In the genomic region with DNA sequence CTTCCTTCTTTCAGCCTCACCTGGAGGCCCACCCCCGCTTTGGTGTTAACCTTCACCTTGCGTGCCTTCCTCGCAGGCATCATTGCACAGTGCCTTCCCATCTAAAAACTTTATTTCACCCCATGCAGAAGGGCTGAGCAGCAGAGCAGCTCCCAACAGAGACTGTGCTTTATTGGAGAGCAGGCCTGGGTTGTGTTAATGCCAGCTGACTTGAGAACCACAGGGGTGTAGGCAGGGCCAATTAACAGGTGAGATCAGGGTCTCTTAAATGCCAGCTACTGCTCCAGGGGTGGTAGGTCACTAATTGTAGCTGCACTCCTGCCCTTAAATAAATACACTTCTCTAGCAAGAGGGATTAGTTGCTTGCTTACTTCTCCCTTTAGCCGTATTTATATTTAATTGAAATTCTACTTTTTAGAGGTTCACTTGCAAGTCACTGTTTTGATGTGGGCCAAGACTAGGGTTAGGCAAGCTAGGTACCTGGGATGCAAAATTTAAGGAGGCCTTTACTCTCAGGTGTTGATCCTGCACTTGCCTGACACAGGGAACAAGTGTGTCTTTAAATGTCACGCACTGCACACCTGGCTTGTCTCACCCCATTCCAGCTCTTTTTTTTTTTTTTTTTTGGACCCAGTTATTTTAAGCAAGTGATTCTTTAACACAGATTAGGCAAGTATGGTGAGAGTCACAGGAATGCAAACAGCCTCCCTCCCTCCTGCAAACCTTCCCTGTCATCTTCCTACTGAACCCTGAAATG, we compare ENCODE assay signal across 19 cellular contexts. TPM values are rescaled to one million over a fixed set of nuclear protein-coding genes. Genes with fewer than 3 reads are reported as not detected.
A peak's percentile ranks its signal among the peaks of the same experiment; 100 is the strongest.
DNase-seq lines count a peak whose midpoint lies in the region; ATAC-seq and TF ChIP-seq lines count a peak whose summit lies in the region.
"Had no signal": no experiment of that assay in that cellular context is flagged by ENCODE, and none has a peak within 500 bp of the region (broad histone marks: within the 10 kb centered on the region; RNA-seq: fewer than 3 reads in every experiment).

No MANE protein-coding gene starts in this region.

- TF ChIP-seq CTCF in cardiac muscle cell (IDR thresholded peaks at IDR 0.05; ENCODE audit: low read depth, low read length): no peak
- no peak for TF ChIP-seq CTCF in endodermal cell (conservative IDR thresholded peaks at IDR 0.05)
- TF ChIP-seq CTCF in osteocyte (IDR thresholded peaks at IDR 0.05): no peak

- no peak overlapping the region for H3K4me3 Mint-ChIP-seq in endodermal cell
- H3K4me3 Mint-ChIP-seq in osteocyte (ENCODE audit: unreplicated experiment): no peak overlapping the region
- H3K4me3 Mint-ChIP-seq: T-cell had no signal

- H3K27me3 Mint-ChIP-seq in endodermal cell (ENCODE audit: insufficient read depth) (no peaks in the 10 kb centered on the region), osteocyte (ENCODE audit: unreplicated experiment) (peaks cover 2% of the 10 kb centered on the region)

- H3K27ac Mint-ChIP-seq in endodermal cell (peak overlapping the region; percentile 41), osteocyte (ENCODE audit: unreplicated experiment) (no peak overlapping the region)
- H3K27ac Mint-ChIP-seq: T-cell had no signal

- no peak for DNase-seq in cardiac muscle cell (ENCODE audit: low read depth in 1 of 2, low spot score in 1 of 2)
- no peak for DNase-seq in cardiac septum (ENCODE audit: low spot score)
- DNase-seq in endodermal cell: peak; percentile 77
- peak; percentile 62 for DNase-seq in osteocyte (ENCODE audit: extremely low spot score, unreplicated experiment)
- DNase-seq: BE2C, DMS53, IMR-90, NCI-H1092 treated with DMSO at 0.1 percent for 48 hours, NCI-H1694, NCI-H2081, NCI-H69, Peyer's patch, SJCRH30, T-cell had no signal

- no peak overlapping the region for H3K4me3 ChIP-seq in cardiac muscle cell
- no peak overlapping the region for H3K4me3 ChIP-seq in endodermal cell (ENCODE audit: low read length)
- H3K4me3 ChIP-seq: A549, Peyer's patch, SJCRH30 had no signal

- ATAC-seq in HG02610 (IDR thresholded peaks at IDR 0.05; ENCODE audit: unreplicated experiment) (no peak), HG02884 (IDR thresholded peaks at IDR 0.05; ENCODE audit: unreplicated experiment) (no peak), GM18520 (IDR thresholded peaks at IDR 0.05; ENCODE audit: unreplicated experiment) (no peak)
- ATAC-seq: A549, T-cell had no signal

- H3K36me3 Mint-ChIP-seq in endodermal cell (ENCODE audit: low read depth): no peaks in the 10 kb centered on the region
- no peaks in the 10 kb centered on the region for H3K36me3 Mint-ChIP-seq in osteocyte (ENCODE audit: unreplicated experiment)
- H3K36me3 Mint-ChIP-seq: T-cell had no signal

- 93 to 100% methylated on average over 1 to 5 of the region's 5 CpGs for WGBS in endodermal cell (ENCODE audit: insufficient coverage in 1 of 2, insufficient read length in 1 of 2), 2 experiments

- H3K27me3 ChIP-seq in cardiac muscle cell (no peaks in the 10 kb centered on the region), endodermal cell (ENCODE audit: control insufficient read depth, insufficient read depth, low read length, poor library complexity, severe bottlenecking) (no peaks in the 10 kb centered on the region)
- H3K27me3 ChIP-seq: BE2C, Peyer's patch, SJCRH30 had no signal

- H3K9ac ChIP-seq in endodermal cell (ENCODE audit: extremely low read depth, low read length, poor library complexity, severe bottlenecking): no peak overlapping the region
- H3K9ac ChIP-seq: KMS-11 had no signal

- peak overlapping the region; percentile 64 for H3K27ac ChIP-seq in cardiac muscle cell
- H3K27ac ChIP-seq in endodermal cell (ENCODE audit: low read depth, low read length): no peak overlapping the region
- H3K27ac ChIP-seq: A549, KMS-11, Peyer's patch, SJCRH30 had no signal

- intact Hi-C loops in cardiac septum (cut with DNase I): loop anchor here (1.0 kb wide), 1 partner anchor 22 kb away; no protein-coding TSS in a partner anchor

- H3K9me3 ChIP-seq in cardiac muscle cell (ENCODE audit: low read depth) (no peaks in the 10 kb centered on the region), endodermal cell (ENCODE audit: control insufficient read depth, low read length) (no peaks in the 10 kb centered on the region)
- H3K9me3 ChIP-seq: A549, BE2C, Peyer's patch, SJCRH30 had no signal

- H3K9me3 Mint-ChIP-seq in endodermal cell (no peaks in the 10 kb centered on the region), osteocyte (ENCODE audit: unreplicated experiment) (no peaks in the 10 kb centered on the region)

- H3K4me1 Mint-ChIP-seq in endodermal cell (peaks cover 41% of the 10 kb centered on the region), osteocyte (ENCODE audit: unreplicated experiment) (no peaks in the 10 kb centered on the region)
- H3K4me1 Mint-ChIP-seq: T-cell had no signal

- no peaks in the 10 kb centered on the region for H3K36me3 ChIP-seq in cardiac muscle cell
- H3K36me3 ChIP-seq in endodermal cell (ENCODE audit: control insufficient read depth, insufficient read depth, low read length): no peaks in the 10 kb centered on the region
- H3K36me3 ChIP-seq: BE2C, Peyer's patch, SJCRH30 had no signal

- peaks cover 33% of the 10 kb centered on the region for H3K4me1 ChIP-seq in cardiac muscle cell (ENCODE audit: low read depth)
- peaks cover 12% of the 10 kb centered on the region for H3K4me1 ChIP-seq in endodermal cell (ENCODE audit: control insufficient read depth, insufficient read depth, low read length)
- H3K4me1 ChIP-seq: BE2C, Peyer's patch, SJCRH30 had no signal

RNA-seq across cellular contexts. Expression of a gene that starts 54.5 kb away (rescaled TPM):
- 2.3 and 2.7 TPM in 2 replicates for total RNA-seq in cardiac muscle cell
- 2.4 and 4.1 TPM in 2 replicates for polyA plus RNA-seq in cardiac muscle cell
- total RNA-seq in cardiac septum: 3.3 TPM
- 1 to 10 TPM; 2.0 to 2.4 TPM for total RNA-seq in endodermal cell
- polyA plus RNA-seq in endodermal cell (2013, experiment 1 of 2): 39.1 TPM
- 41.6 TPM for polyA plus RNA-seq in endodermal cell (2013, experiment 2 of 2)
- 0.18 and 0.19 TPM in 2 replicates for total RNA-seq in osteocyte

Comparison
In these comparisons a context has a peak if more than half of its experiments do, and no peak if none do; other contexts are left out.
1. DNase-seq: peak in endodermal cell (single experiment) and osteocyte (single experiment); none in cardiac muscle cell (0 of 2) and cardiac septum (single experiment).